Comparison of ENCODE assay signal across 1 cellular context in genomic region chr17:78769200-78769773, GRCh38.
TF ChIP-seq lines count a peak whose summit lies in the region.

No MANE protein-coding gene starts in this region.

TF ChIP-seq in K562, 482 proteins besides CTCF, POLR2A, EP300 and RAD21:
- TF ChIP-seq RBM14 (IDR thresholded peaks at IDR 0.05; ENCODE audit: borderline replicate concordance, insufficient read depth, low read depth, low read length) (no peak), SETDB1 (IDR thresholded peaks at IDR 0.05; ENCODE audit: low read length) (no peak), FOXP1 (CRISPR knock-in tag; IDR thresholded peaks at IDR 0.05) (no peak), CGGBP1 (CRISPR knock-in tag; IDR thresholded peaks at IDR 0.05) (no peak), YY1 (IDR thresholded peaks at IDR 0.05; ENCODE audit: borderline replicate concordance in 1 of 3, control insufficient read depth in 1 of 3, extremely low read depth in 1 of 3, insufficient read depth in 3 of 3, insufficient read length in 1 of 3, insufficient replicate concordance in 2 of 3, low read depth in 1 of 3, low read length in 2 of 3) (no peak), ETS1 (conservative IDR thresholded peaks at IDR 0.05; ENCODE audit: control insufficient read depth, low read depth, low read length) (no peak), SIN3A (IDR thresholded peaks at IDR 0.05; ENCODE audit: borderline replicate concordance in 2 of 2, control insufficient read depth in 1 of 2, low read depth in 2 of 2, low read length in 2 of 2) (no peak), NONO (IDR thresholded peaks at IDR 0.05; ENCODE audit: low read depth in 2 of 2, low read length in 1 of 2) (no peak), ZNF707 (CRISPR knock-in tag; conservative IDR thresholded peaks at IDR 0.05) (no peak), HDGF (IDR thresholded peaks at IDR 0.05) (no peak), ZFX (CRISPR knock-in tag; IDR thresholded peaks at IDR 0.05) (no peak), ARID3B (CRISPR knock-in tag; IDR thresholded peaks at IDR 0.05; ENCODE audit: borderline replicate concordance) (no peak), ZNF584 (CRISPR knock-in tag; IDR thresholded peaks at IDR 0.05; ENCODE audit: low read depth) (no peak), PKNOX1 (IDR thresholded peaks at IDR 0.05) (no peak)
